In the genomic region with DNA sequence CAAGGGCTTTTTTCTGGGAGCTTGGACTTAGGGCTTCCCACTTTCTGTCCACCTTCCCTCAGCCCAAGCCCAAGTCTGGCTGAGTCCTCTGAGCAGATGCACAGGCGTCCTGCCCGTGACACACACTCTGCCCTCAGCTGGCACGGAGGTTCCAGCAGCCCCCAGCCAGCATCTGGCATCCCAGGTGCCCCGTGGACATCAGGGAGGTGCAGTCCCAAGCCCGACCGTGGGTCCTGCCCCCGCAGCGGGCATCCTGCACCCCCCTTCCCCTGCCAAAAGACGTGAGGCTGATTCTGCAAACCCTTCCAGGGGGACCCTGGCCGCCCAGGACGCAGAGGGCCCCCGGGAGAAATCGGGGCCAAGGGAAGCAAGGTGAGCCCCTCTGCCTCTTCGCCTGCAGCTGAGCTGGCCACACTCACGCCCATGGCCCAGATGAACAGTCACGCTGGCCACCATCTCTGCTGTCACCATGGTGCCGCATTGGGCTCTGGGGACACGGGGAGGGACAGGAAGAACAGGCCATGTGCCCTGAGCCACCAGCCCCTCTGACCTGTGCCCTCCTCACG, we compare ENCODE assay signal across 16 cellular contexts. TPM values are rescaled to one million over a fixed set of nuclear protein-coding genes. Genes with fewer than 3 reads are reported as not detected.
DNase-seq lines count a peak whose midpoint lies in the region; ATAC-seq, FAIRE-seq and TF ChIP-seq lines count a peak whose summit lies in the region.
"Had no signal": no experiment of that assay in that cellular context is flagged by ENCODE, and none has a peak within 500 bp of the region (broad histone marks: within the 10 kb centered on the region; RNA-seq: fewer than 3 reads in every experiment).

No MANE protein-coding gene starts in this region.

- DNase-seq in D721Med (ENCODE audit: insufficient read length, low spot score) (peak; percentile 13), T-helper 17 cell (peak in 2 of 3 donors; percentile 1 to 3), islet precursor cell (peak; percentile 50), sigmoid colon (peak; percentile 60), Karpas-422 (no peak), hepatic stellate cell (ENCODE audit: low spot score) (no peak)
- DNase-seq: cortex of kidney; mesendoderm; NCI-H1105 treated with DMSO at 0.1 percent for 48 hours; NCI-H446 treated with DMSO at 0.1 percent for 48 hours; stimulated activated CD4-positive, alpha-beta T cell treated with anti-CD3 and anti-CD28 coated beads, Interleukin-2, amount 100 ng/mL, for 24 hours; stimulated activated CD8-positive, alpha-beta memory T cell treated with anti-CD3 and anti-CD28 coated beads, Interleukin-4, amount 100 ng/mL, for 48 hours had no signal

- H3K9ac ChIP-seq in Karpas-422 (ENCODE audit: low read length): no peak overlapping the region

- H3K4me2 ChIP-seq in Karpas-422 (ENCODE audit: low read depth, low read length, poor library complexity, severe bottlenecking): no peak overlapping the region

- H3K4me3 ChIP-seq in sigmoid colon (no peak overlapping the region), Karpas-422 (ENCODE audit: low read length) (no peak overlapping the region)

- H3K4me1 Mint-ChIP-seq in T-helper 17 cell: no peaks in the 10 kb centered on the region

- TF ChIP-seq CTCF in D721Med (IDR thresholded peaks at IDR 0.05; ENCODE audit: insufficient read depth, missing control alignments): no peak
- no peak for TF ChIP-seq CTCF in sigmoid colon (IDR thresholded peaks at IDR 0.05)

- H3K9me3 ChIP-seq in T-helper 17 cell (ENCODE audit: control insufficient read depth, low read length, poor library complexity, severe bottlenecking): no peaks in the 10 kb centered on the region
- no peaks in the 10 kb centered on the region for H3K9me3 ChIP-seq in sigmoid colon
- H3K9me3 ChIP-seq in Karpas-422 (ENCODE audit: low read length): no peaks in the 10 kb centered on the region

- no peak for FAIRE-seq in D721Med (lab: Jason Lieb, UNC)
- FAIRE-seq: G401.6, GM19239, urothelium cell line had no signal

- no peaks in the 10 kb centered on the region for H4K20me1 ChIP-seq in Karpas-422 (ENCODE audit: insufficient read depth, low read depth, low read length)

- no peaks in the 10 kb centered on the region for H3K27me3 ChIP-seq in sigmoid colon
- no peaks in the 10 kb centered on the region for H3K27me3 ChIP-seq in Karpas-422 (ENCODE audit: low read length)

- H3K36me3 Mint-ChIP-seq in T-helper 17 cell (ENCODE audit: low read depth): no peaks in the 10 kb centered on the region

- H3K79me2 ChIP-seq in Karpas-422 (ENCODE audit: low read length): no peaks in the 10 kb centered on the region

- H3K4me3 Mint-ChIP-seq in T-helper 17 cell: no peak overlapping the region

- no peak for TF ChIP-seq POLR2A in sigmoid colon (IDR thresholded peaks at IDR 0.05)

- H2AFZ ChIP-seq in Karpas-422 (ENCODE audit: low read length): no peak overlapping the region

- H3K4me1 ChIP-seq in sigmoid colon (no peaks in the 10 kb centered on the region), Karpas-422 (ENCODE audit: low read length) (no peaks in the 10 kb centered on the region)

- peak overlapping the region; percentile 36 to 63 (median 48) for H3K27ac ChIP-seq in sigmoid colon
- H3K27ac ChIP-seq in Karpas-422 (ENCODE audit: low read length): no peak overlapping the region

- H3K9me2 ChIP-seq in Karpas-422 (replicated peaks; ENCODE audit: insufficient read depth, low read length): no peaks in the 10 kb centered on the region

- WGBS in sigmoid colon, 2 donors: 76 to 90% methylated on average over 19 of the region's 19 CpGs

- intact Hi-C loops in sigmoid colon (cut with DNase I): no loop called here

- H3K27ac Mint-ChIP-seq in T-helper 17 cell: no peak overlapping the region

- peaks cover 81 to 100% (median 100%) of the 10 kb centered on the region in 4 donors for H3K36me3 ChIP-seq in sigmoid colon
- H3K36me3 ChIP-seq in Karpas-422 (ENCODE audit: insufficient read depth, low read length): no peaks in the 10 kb centered on the region

- no peaks in the 10 kb centered on the region for H3K27me3 Mint-ChIP-seq in T-helper 17 cell

- ATAC-seq in T-helper 17 cell: no peak
- ATAC-seq in GM19395 (IDR thresholded peaks at IDR 0.05; ENCODE audit: unreplicated experiment): no peak

- TF ChIP-seq EP300 in sigmoid colon (IDR thresholded peaks at IDR 0.05): no peak

RNA-seq across cellular contexts. Expression of a gene that starts 20.5 kb away (rescaled TPM):
- total RNA-seq in T-helper 17 cell (10 to 100 TPM; 15.1 to 19.8 TPM), sigmoid colon (1,000 to 10,000 TPM in 2 of 4 donors, 100 to 1,000 TPM in 2; 570 to 1,745 (median 1,082) TPM)
- polyA plus RNA-seq in sigmoid colon: 100 to 1,000 TPM in 1 of 3 donors, 10 to 100 TPM in 2; 14.3 to 233 (median 37.8) TPM
- total RNA-seq in Karpas-422 (2014; rRNA removed; shearing (Covaris generic); ENCODE audit: low replicate concordance): not detected in 2 replicates

RNA-seq across cellular contexts. Expression of a gene that starts 37.0 kb away (rescaled TPM):
- total RNA-seq in T-helper 17 cell (1 to 10 TPM in 1 of 2 donors, not detected in 1; 1.1 TPM), sigmoid colon (1 to 10 TPM in 1 of 4 donors, not detected in 3; 1.4 TPM)
- under 1 TPM in 1 of 3 donors, not detected in 2; 0.20 TPM for polyA plus RNA-seq in sigmoid colon
- total RNA-seq in Karpas-422 (2014; rRNA removed; shearing (Covaris generic); ENCODE audit: low replicate concordance): 0.14 TPM in 1 of 2 replicates, not detected in the other

Comparison
In these comparisons a context has a peak if more than half of its experiments do, and no peak if none do; other contexts are left out.
1. DNase-seq: peak in D721Med (single experiment), T-helper 17 cell (2 of 3), islet precursor cell (single experiment) and sigmoid colon (single experiment); none in Karpas-422 (single experiment) and hepatic stellate cell (single experiment).
2. RNA of a gene that starts 20.5 kb away (total RNA-seq): 570 to 1,745 TPM in sigmoid colon; 15.1 to 19.8 TPM in T-helper 17 cell and not detected in Karpas-422; every median in the first group is over 10 times any median in the second.